In genomic region chr1:195701149-195701548, GRCh38 we compare ENCODE assay signal across 19 cellular contexts.
DNase-seq lines count a peak whose midpoint lies in the region; ATAC-seq, FAIRE-seq and TF ChIP-seq lines count a peak whose summit lies in the region.
"Had no signal": no experiment of that assay in that cellular context is flagged by ENCODE, and none has a peak within 500 bp of the region (broad histone marks: within the 10 kb centered on the region; RNA-seq: fewer than 3 reads in every experiment).

No MANE protein-coding gene starts in this region.

- H4K8ac ChIP-seq in IMR-90 (ENCODE audit: low read depth in 2 of 2, low read length in 2 of 2) = no peak overlapping the region

- no peaks in the 10 kb centered on the region for H3K27me3 ChIP-seq in IMR-90 (ENCODE audit: control insufficient read depth, insufficient read depth, low read length)
- H3K27me3 ChIP-seq: BLaER1 treated with 17β-estradiol and CSF1 and Interleukin-3, amounts not matched to agents 10 nM and 100 nM had no signal

- H3K4me2 ChIP-seq in A549 (no peak overlapping the region), IMR-90 (ENCODE audit: low read depth, low read length) (no peak overlapping the region)
- H3K4me2 ChIP-seq: BLaER1 treated with 17β-estradiol and CSF1 and Interleukin-3, amounts not matched to agents 10 nM and 100 nM had no signal

- H3K79me1 ChIP-seq in IMR-90 (ENCODE audit: low read depth in 1 of 2, low read length in 2 of 2) = no peaks in the 10 kb centered on the region

- no peak overlapping the region for H2BK20ac ChIP-seq in IMR-90 (ENCODE audit: low read depth, low read length)

- H2AK5ac ChIP-seq in IMR-90 (ENCODE audit: low read depth, low read length) = no peak overlapping the region

- H3K14ac ChIP-seq in IMR-90 (replicated peaks; ENCODE audit: low read depth, low read length) = no peak overlapping the region

- H3K18ac ChIP-seq in IMR-90 (ENCODE audit: low read depth, low read length) = no peak overlapping the region

- H2BK5ac ChIP-seq in IMR-90 (ENCODE audit: low read depth, low read length, poor library complexity, severe bottlenecking) = no peak overlapping the region

- intact Hi-C loops in IMR-90 (cut with micrococcal nuclease) = no loop called here

- no peak overlapping the region for H2AFZ ChIP-seq in IMR-90 (replicated peaks; ENCODE audit: low read length, poor library complexity)

- no peak overlapping the region for H2BK120ac ChIP-seq in IMR-90 (ENCODE audit: low read depth, low read length)

- no peak for ATAC-seq in A549
- no peak for ATAC-seq in IMR-90 (ENCODE audit: low read depth)
- no peak for ATAC-seq in GM21515 (IDR thresholded peaks at IDR 0.05; ENCODE audit: unreplicated experiment)
- ATAC-seq in GM21825 (IDR thresholded peaks at IDR 0.05; ENCODE audit: unreplicated experiment) = no peak
- ATAC-seq: CD8-positive, alpha-beta T cell had no signal

- DNase-seq in A549 (ENCODE audit: low read depth in 1 of 2, low spot score in 1 of 2) (no peak), IMR-90 (no peak), foreskin fibroblast (no peak)
- DNase-seq: 8988T; AML-193; Caco-2; Calu3; CD4-positive, alpha-beta T cell; CD8-positive, alpha-beta T cell; DMS79 treated with DMSO at 0.1 percent for 48 hours; GF-D8 had no signal

- in situ Hi-C loops in IMR-90 (cut with MboI; ENCODE audit: low sequenced_read_pairs) = no loop called here

- H4K91ac ChIP-seq in IMR-90 (ENCODE audit: insufficient read depth, low read depth, low read length) = no peak overlapping the region

- no peak overlapping the region for H4K5ac ChIP-seq in IMR-90 (ENCODE audit: low read depth, low read length)

- no peak overlapping the region for H2BK15ac ChIP-seq in IMR-90 (ENCODE audit: low read depth, low read length)

- H3K56ac ChIP-seq in IMR-90 (ENCODE audit: extremely low read depth, insufficient read depth, low read length) = no peak overlapping the region

- H3K4me3 ChIP-seq in A549 = no peak overlapping the region
- H3K4me3 ChIP-seq in IMR-90 (ENCODE audit: insufficient read depth, low read depth, low read length) = no peak overlapping the region
- no peak overlapping the region for H3K4me3 ChIP-seq in foreskin fibroblast (ENCODE audit: low read depth in 1 of 2, low read length in 2 of 2)
- H3K4me3 ChIP-seq: BLaER1 treated with 17β-estradiol and CSF1 and Interleukin-3, amounts not matched to agents 10 nM and 100 nM had no signal

- no peaks in the 10 kb centered on the region for H4K20me1 ChIP-seq in IMR-90 (ENCODE audit: insufficient read depth, low read length)
- H4K20me1 ChIP-seq: BLaER1 treated with 17β-estradiol and CSF1 and Interleukin-3, amounts not matched to agents 10 nM and 100 nM had no signal

- WGBS in A549 (ENCODE audit: missing lambda C conversion rate) = 41% methylated on average over 5 of the region's 5 CpGs
- no CpG with 5 or more reads among the region's 5 CpGs for WGBS in IMR-90 (ENCODE audit: extremely low coverage in 2 of 2, insufficient read length in 1 of 2), 2 experiments

- TF ChIP-seq CTCF in A549 (IDR thresholded peaks at IDR 0.05) (no peak), IMR-90 (conservative IDR thresholded peaks at IDR 0.05; ENCODE audit: low read depth, low read length) (no peak), foreskin fibroblast (IDR thresholded peaks at IDR 0.05; ENCODE audit: low read depth, low read length) (no peak)

- POLR2A ChIA-PET in A549 (lab: Yijun Ruan, JAX) = no interaction called here
- POLR2A ChIA-PET in IMR-90 (lab: Charles Lee; ENCODE audit: unreplicated experiment) = no interaction called here

- no TSS peak for BruUV-seq in IMR-90 (replicated peaks; lab: Mats Ljungman, UMichigan)

- FAIRE-seq in A549 (lab: Jason Lieb, UNC) (no peak), TTC549 (lab: Jason Lieb, UNC) (peak; percentile 60)
- FAIRE-seq: A204.1, GM12891, GM19239 had no signal

- H3K36me3 ChIP-seq in IMR-90 (ENCODE audit: control insufficient read depth, insufficient read depth, low read length) = no peaks in the 10 kb centered on the region
- H3K36me3 ChIP-seq: BLaER1 treated with 17β-estradiol and CSF1 and Interleukin-3, amounts not matched to agents 10 nM and 100 nM had no signal

- TF ChIP-seq RAD21 in A549 (conservative IDR thresholded peaks at IDR 0.05 in 1 of 2, IDR thresholded peaks at IDR 0.05 in 1 of 2) (no peak), IMR-90 (IDR thresholded peaks at IDR 0.05; ENCODE audit: low read length) (no peak)

- no peak overlapping the region for H3K9ac ChIP-seq in IMR-90 (ENCODE audit: low read depth, low read length)
- H3K9ac ChIP-seq: BLaER1 treated with 17β-estradiol and CSF1 and Interleukin-3, amounts not matched to agents 10 nM and 100 nM had no signal

- no peak overlapping the region for H2AK9ac ChIP-seq in IMR-90 (replicated peaks; ENCODE audit: low read depth, low read length, poor library complexity)

- no peak overlapping the region for H3K4ac ChIP-seq in IMR-90 (ENCODE audit: low read depth, low read length)

- H3K27ac ChIP-seq in A549 = no peak overlapping the region
- H3K27ac ChIP-seq in IMR-90 (ENCODE audit: insufficient read depth, low read length) = no peak overlapping the region
- H3K27ac ChIP-seq: BLaER1 treated with 17β-estradiol and CSF1 and Interleukin-3, amounts not matched to agents 10 nM and 100 nM; C4-2B had no signal

- H3K4me1 ChIP-seq in A549 = no peaks in the 10 kb centered on the region
- H3K4me1 ChIP-seq in IMR-90 (ENCODE audit: control insufficient read depth, insufficient read depth, low read length) = no peaks in the 10 kb centered on the region
- H3K4me1 ChIP-seq: BLaER1 treated with 17β-estradiol and CSF1 and Interleukin-3, amounts not matched to agents 10 nM and 100 nM; Caco-2 had no signal

- TF ChIP-seq POLR2A in A549 (IDR thresholded peaks at IDR 0.05; ENCODE audit: low read length) = no peak
- TF ChIP-seq POLR2A in IMR-90 (IDR thresholded peaks at IDR 0.05; ENCODE audit: low read depth, low read length) = no peak

- H3K23ac ChIP-seq in IMR-90 (ENCODE audit: low read depth, low read length) = no peak overlapping the region

- no peaks in the 10 kb centered on the region for H3K9me1 ChIP-seq in IMR-90 (ENCODE audit: insufficient read depth, low read length)

- no peaks in the 10 kb centered on the region for H3K9me3 ChIP-seq in A549
- H3K9me3 ChIP-seq in IMR-90 (ENCODE audit: control insufficient read depth, insufficient read depth, low read length) = no peaks in the 10 kb centered on the region
- H3K9me3 ChIP-seq: BLaER1 treated with 17β-estradiol and CSF1 and Interleukin-3, amounts not matched to agents 10 nM and 100 nM; Caco-2 had no signal

- dilution Hi-C loops in IMR-90 (cut with HindIII; ENCODE audit: low sequenced_read_pairs, unreplicated experiment) = no loop called here

- CTCF ChIA-PET in A549 (lab: Yijun Ruan, JAX) (no interaction called here), IMR-90 (lab: Yijun Ruan, JAX) (no interaction called here)

- no peak for TF ChIP-seq EP300 in A549 (IDR thresholded peaks at IDR 0.05)

TF ChIP-seq in A549, 52 proteins besides CTCF, POLR2A, EP300 and RAD21:
- TF ChIP-seq MAFK (IDR thresholded peaks at IDR 0.05; ENCODE audit: partially characterized antibody) (peak; percentile 55), RARB (CRISPR knock-in tag; IDR thresholded peaks at IDR 0.05) (no peak)

TF ChIP-seq in IMR-90, 13 proteins besides CTCF, POLR2A, EP300 and RAD21:
- TF ChIP-seq MXI1 (IDR thresholded peaks at IDR 0.05; ENCODE audit: borderline replicate concordance, low read depth, low read length) (no peak), RCOR1 (IDR thresholded peaks at IDR 0.05; ENCODE audit: insufficient replicate concordance, low read length) (no peak), MAFK (IDR thresholded peaks at IDR 0.05; ENCODE audit: low read depth, low read length) (peak; percentile 59), CHD1 (IDR thresholded peaks at IDR 0.05; ENCODE audit: low read depth, low read length) (no peak)
- TF ChIP-seq, protein P1, sequence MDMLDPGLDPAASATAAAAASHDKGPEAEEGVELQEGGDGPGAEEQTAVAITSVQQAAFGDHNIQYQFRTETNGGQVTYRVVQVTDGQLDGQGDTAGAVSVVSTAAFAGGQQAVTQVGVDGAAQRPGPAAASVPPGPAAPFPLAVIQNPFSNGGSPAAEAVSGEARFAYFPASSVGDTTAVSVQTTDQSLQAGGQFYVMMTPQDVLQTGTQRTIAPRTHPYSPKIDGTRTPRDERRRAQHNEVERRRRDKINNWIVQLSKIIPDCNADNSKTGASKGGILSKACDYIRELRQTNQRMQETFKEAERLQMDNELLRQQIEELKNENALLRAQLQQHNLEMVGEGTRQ (IDR thresholded peaks at IDR 0.05; ENCODE audit: low read depth, low read length) = no peak
